In the genomic region with DNA sequence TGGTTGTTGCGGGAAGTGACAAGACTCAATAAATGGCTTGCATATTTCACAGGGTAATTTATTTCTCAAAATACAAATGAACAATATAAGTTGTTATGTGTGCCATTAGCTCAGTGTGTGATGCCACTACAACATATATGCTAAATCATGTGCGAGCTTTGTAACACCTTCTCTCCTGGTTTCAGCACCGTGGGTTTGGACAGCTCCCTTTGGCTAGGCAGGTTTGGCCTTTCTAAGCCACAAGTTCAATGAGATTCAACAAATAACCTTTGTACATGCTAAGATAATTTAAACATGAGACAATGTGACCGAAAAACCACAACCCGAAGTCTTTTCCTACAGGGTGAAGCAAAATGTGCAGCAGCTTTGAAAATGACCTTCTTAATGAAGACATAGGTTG, we compare ENCODE assay signal across 19 cellular contexts.
DNase-seq lines count a peak whose midpoint lies in the region; ATAC-seq and TF ChIP-seq lines count a peak whose summit lies in the region.
"Had no signal": no experiment of that assay in that cellular context is flagged by ENCODE, and none has a peak within 500 bp of the region (broad histone marks: within the 10 kb centered on the region; RNA-seq: fewer than 3 reads in every experiment).

No MANE protein-coding gene starts in this region.

- no peak for ATAC-seq in HCT116
- no peak for ATAC-seq in HG03108 (IDR thresholded peaks at IDR 0.05; ENCODE audit: unreplicated experiment)

- DNase-seq in ACHN (peak; percentile 33), HCT116 (ENCODE audit: low read depth, low spot score) (no peak), SJCRH30 (peak; percentile 28 to 55), iPS-NIHi7 (ENCODE audit: extremely low spot score) (peak; percentile 22), NOMO-1 (lab: John Stamatoyannopoulos, UW; ENCODE audit: unreplicated experiment in 2 of 2) (no peak), T-helper 9 cell (no peak), cardiac septum (ENCODE audit: low spot score) (no peak)
- DNase-seq: activated CD4-positive, alpha-beta T cell treated with anti-CD3 and anti-CD28 coated beads for 1 hour; activated T-cell treated with anti-CD3 and anti-CD28 coated beads, Interleukin-2, amount 50 U/mL, for 24 hours; adrenal gland; DMS79; NCI-H187 treated with DMSO at 0.1 percent for 48 hours; NCI-H510A; Peyer's patch; stimulated activated naive CD4-positive, alpha-beta T cell treated with Interleukin-2 at 50 U/mL for 16 hours; T-helper 1 cell had no signal

- no peak overlapping the region for H3K9ac ChIP-seq in HCT116 (ENCODE audit: low read length)

- TF ChIP-seq RAD21 in HCT116 (IDR thresholded peaks at IDR 0.05; ENCODE audit: low read depth): no peak

- no peaks in the 10 kb centered on the region for H3K79me2 ChIP-seq in HCT116 (ENCODE audit: insufficient read depth, low read length)

- peaks cover 3 to 13% of the 10 kb centered on the region in 2 experiments; a peak in 2 of 4 replicates for H3K9me3 ChIP-seq in HCT116 (ENCODE audit: control insufficient read depth in 1 of 2, insufficient read depth in 1 of 2, low read depth in 1 of 2, low read length in 2 of 2)
- no peaks in the 10 kb centered on the region for H3K9me3 ChIP-seq in SJCRH30 (replicated peaks)
- H3K9me3 ChIP-seq: adrenal gland, HAP-1, Peyer's patch had no signal

- RAD21 ChIA-PET in HCT116 (lab: Charles Lee; ENCODE audit: low non-redundant PET in 1 of 2, low total read pairs in 2 of 2, uncharacterized antibody in 2 of 2, unreplicated experiment in 2 of 2): no interaction called here

- H3K4me3 ChIP-seq in HCT116 (replicated peaks in 1 of 2; ENCODE audit: low read depth in 1 of 2, low read length in 2 of 2) (no peak overlapping the region), SJCRH30 (no peak overlapping the region)
- H3K4me3 ChIP-seq: adrenal gland, HAP-1, Peyer's patch had no signal

- H4K20me1 ChIP-seq in HCT116 (ENCODE audit: insufficient read depth): no peaks in the 10 kb centered on the region

- no peak overlapping the region for H2AFZ ChIP-seq in HCT116 (ENCODE audit: low read depth, low read length, poor library complexity, severe bottlenecking)

- TF ChIP-seq CTCF in HCT116 (IDR thresholded peaks at IDR 0.05 in 2 of 3, conservative IDR thresholded peaks at IDR 0.05 in 1 of 3; ENCODE audit: borderline replicate concordance in 1 of 3, insufficient read depth in 1 of 3, low read depth in 2 of 3, low read length in 2 of 3): no peak

- H3K27me3 ChIP-seq in HCT116 (ENCODE audit: insufficient read depth, low read length) (no peaks in the 10 kb centered on the region), SJCRH30 (no peaks in the 10 kb centered on the region)
- H3K27me3 ChIP-seq: adrenal gland, Peyer's patch had no signal

- BruUV-seq in HCT116 (replicated peaks; lab: Mats Ljungman, UMichigan): no TSS peak

- intact Hi-C loops in HCT116 (cut with micrococcal nuclease) (no loop called here), cardiac septum (cut with DNase I) (no loop called here)

- H3K4me2 ChIP-seq in HCT116 (ENCODE audit: low read length): no peak overlapping the region

- H3K9me2 ChIP-seq in HCT116 (ENCODE audit: insufficient read depth): no peaks in the 10 kb centered on the region

- TF ChIP-seq POLR2A in HCT116 (IDR thresholded peaks at IDR 0.05; ENCODE audit: borderline replicate concordance, extremely low read depth, insufficient read depth, insufficient read length): no peak

- H3K27ac ChIP-seq in HCT116 (ENCODE audit: low read depth, low read length): no peak overlapping the region
- no peak overlapping the region for H3K27ac ChIP-seq in SJCRH30
- H3K27ac ChIP-seq: adrenal gland, epithelial cell of prostate, Peyer's patch had no signal

- H3K36me3 ChIP-seq in HCT116 (ENCODE audit: control insufficient read depth in 1 of 2, insufficient read depth in 2 of 2, low read length in 2 of 2) (no peaks in the 10 kb centered on the region), SJCRH30 (no peaks in the 10 kb centered on the region)
- H3K36me3 ChIP-seq: adrenal gland, HAP-1, Peyer's patch had no signal

- POLR2A ChIA-PET in HCT116 (lab: Charles Lee): no interaction called here

- CTCF ChIA-PET in HCT116 (lab: Charles Lee): no interaction called here

- in situ Hi-C loops in ACHN (cut with HindIII; ENCODE audit: low pct_ligation_motif_present, low pct_unique_long_range_greater_than_20kb, low sequenced_read_pairs): no loop called here

- H3K4me1 ChIP-seq in HCT116 (ENCODE audit: control insufficient read depth in 1 of 2, insufficient read depth in 2 of 2, low read length in 2 of 2) (no peaks in the 10 kb centered on the region), SJCRH30 (no peaks in the 10 kb centered on the region)
- H3K4me1 ChIP-seq: adrenal gland, HAP-1, Peyer's patch had no signal

TF ChIP-seq in HCT116, 20 proteins besides CTCF, POLR2A, EP300 and RAD21:
- TF ChIP-seq, protein P1, sequence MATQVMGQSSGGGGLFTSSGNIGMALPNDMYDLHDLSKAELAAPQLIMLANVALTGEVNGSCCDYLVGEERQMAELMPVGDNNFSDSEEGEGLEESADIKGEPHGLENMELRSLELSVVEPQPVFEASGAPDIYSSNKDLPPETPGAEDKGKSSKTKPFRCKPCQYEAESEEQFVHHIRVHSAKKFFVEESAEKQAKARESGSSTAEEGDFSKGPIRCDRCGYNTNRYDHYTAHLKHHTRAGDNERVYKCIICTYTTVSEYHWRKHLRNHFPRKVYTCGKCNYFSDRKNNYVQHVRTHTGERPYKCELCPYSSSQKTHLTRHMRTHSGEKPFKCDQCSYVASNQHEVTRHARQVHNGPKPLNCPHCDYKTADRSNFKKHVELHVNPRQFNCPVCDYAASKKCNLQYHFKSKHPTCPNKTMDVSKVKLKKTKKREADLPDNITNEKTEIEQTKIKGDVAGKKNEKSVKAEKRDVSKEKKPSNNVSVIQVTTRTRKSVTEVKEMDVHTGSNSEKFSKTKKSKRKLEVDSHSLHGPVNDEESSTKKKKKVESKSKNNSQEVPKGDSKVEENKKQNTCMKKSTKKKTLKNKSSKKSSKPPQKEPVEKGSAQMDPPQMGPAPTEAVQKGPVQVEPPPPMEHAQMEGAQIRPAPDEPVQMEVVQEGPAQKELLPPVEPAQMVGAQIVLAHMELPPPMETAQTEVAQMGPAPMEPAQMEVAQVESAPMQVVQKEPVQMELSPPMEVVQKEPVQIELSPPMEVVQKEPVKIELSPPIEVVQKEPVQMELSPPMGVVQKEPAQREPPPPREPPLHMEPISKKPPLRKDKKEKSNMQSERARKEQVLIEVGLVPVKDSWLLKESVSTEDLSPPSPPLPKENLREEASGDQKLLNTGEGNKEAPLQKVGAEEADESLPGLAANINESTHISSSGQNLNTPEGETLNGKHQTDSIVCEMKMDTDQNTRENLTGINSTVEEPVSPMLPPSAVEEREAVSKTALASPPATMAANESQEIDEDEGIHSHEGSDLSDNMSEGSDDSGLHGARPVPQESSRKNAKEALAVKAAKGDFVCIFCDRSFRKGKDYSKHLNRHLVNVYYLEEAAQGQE (IDR thresholded peaks at IDR 0.05; ENCODE audit: low read depth): peak; percentile 45
- TF ChIP-seq, protein P2, sequence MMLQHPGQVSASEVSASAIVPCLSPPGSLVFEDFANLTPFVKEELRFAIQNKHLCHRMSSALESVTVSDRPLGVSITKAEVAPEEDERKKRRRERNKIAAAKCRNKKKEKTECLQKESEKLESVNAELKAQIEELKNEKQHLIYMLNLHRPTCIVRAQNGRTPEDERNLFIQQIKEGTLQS (IDR thresholded peaks at IDR 0.05): no peak

Comparison
In these comparisons a context has a peak if more than half of its experiments do, and no peak if none do; other contexts are left out.
1. DNase-seq: peak in ACHN (single experiment), SJCRH30 (2 of 2) and iPS-NIHi7 (single experiment); none in HCT116 (single experiment), NOMO-1 (0 of 2), T-helper 9 cell (single experiment) and cardiac septum (single experiment).